17 cellular contexts compared by ENCODE assay signal in the genomic region with DNA sequence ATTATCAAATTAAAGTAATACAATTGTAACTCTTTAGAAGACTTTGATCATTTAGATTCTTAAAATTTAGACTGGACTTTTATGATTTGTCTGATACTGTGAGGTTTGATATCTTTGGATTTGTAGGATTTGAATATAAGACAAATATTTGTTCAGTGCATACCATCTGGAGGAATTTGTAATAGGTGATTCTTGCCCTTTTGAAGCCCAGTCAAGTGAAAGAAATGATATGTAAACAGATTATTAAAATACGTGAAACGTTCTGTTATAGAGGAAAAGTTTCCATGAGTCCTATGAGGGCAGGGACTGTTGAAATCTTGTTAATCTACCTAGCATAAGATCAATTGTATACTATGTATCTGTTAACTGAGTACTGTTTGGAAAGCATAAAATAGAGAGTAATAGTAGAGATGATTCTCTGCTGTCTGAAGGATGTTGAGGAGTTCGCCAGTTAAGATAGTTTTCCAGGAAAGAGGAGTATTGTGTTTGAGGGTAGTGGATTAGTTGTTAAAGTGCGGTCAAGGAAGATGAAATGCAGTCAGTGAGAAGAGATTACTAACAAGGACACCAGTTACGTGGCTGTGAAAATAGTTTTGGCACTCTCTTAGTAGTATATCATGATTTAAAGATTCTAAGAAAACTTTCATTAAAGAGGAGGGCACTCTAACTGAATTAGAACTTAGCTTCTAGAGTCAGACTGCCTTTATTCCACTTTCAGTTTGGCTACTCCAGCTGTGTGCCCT. TPM values are rescaled to one million over a fixed set of nuclear protein-coding genes. Genes with fewer than 3 reads are reported as not detected.
DNase-seq lines count a peak whose midpoint lies in the region; ATAC-seq and TF ChIP-seq lines count a peak whose summit lies in the region.
"Had no signal": no experiment of that assay in that cellular context is flagged by ENCODE, and none has a peak within 500 bp of the region (broad histone marks: within the 10 kb centered on the region; RNA-seq: fewer than 3 reads in every experiment).

No MANE protein-coding gene starts in this region.

- H3K27ac ChIP-seq in rectal smooth muscle tissue (ENCODE audit: low read depth, low read length) = peak overlapping the region; percentile 42
- H3K27ac ChIP-seq: colonic mucosa had no signal

- intact Hi-C loops in activated CD4-positive, alpha-beta memory T cell treated with anti-CD3 and anti-CD28 coated beads for 36 hours (cut with micrococcal nuclease) = no loop called here
- intact Hi-C loops in cardiac septum (cut with DNase I) = no loop called here

- no peaks in the 10 kb centered on the region for H3K27me3 Mint-ChIP-seq in activated CD4-positive, alpha-beta memory T cell treated with anti-CD3 and anti-CD28 coated beads for 36 hours
- no peaks in the 10 kb centered on the region for H3K27me3 Mint-ChIP-seq in activated CD4-positive, alpha-beta memory T cell treated with anti-CD3 and anti-CD28 coated beads, Interleukin-2, amount 10 ng/mL, durations not matched to agents 7 days and 5 days
- no peaks in the 10 kb centered on the region for H3K27me3 Mint-ChIP-seq in chondrocyte (ENCODE audit: low read depth)

- H3K9ac ChIP-seq in rectal smooth muscle tissue (ENCODE audit: low read length) = no peak overlapping the region

- no peak for DNase-seq in activated CD4-positive, alpha-beta memory T cell treated with anti-CD3 and anti-CD28 coated beads for 36 hours
- DNase-seq in activated CD4-positive, alpha-beta memory T cell treated with anti-CD3 and anti-CD28 coated beads, Interleukin-2, amount 10 ng/mL, durations not matched to agents 7 days and 5 days = no peak
- peak; percentile 12 for DNase-seq in NCI-H446 treated with DMSO at 0.1 percent for 48 hours (lab: John Stamatoyannopoulos, UW)
- DNase-seq in chondrocyte (ENCODE audit: low spot score) = no peak
- DNase-seq in cardiac septum (ENCODE audit: low spot score) = no peak
- DNase-seq: colonic mucosa, DMS 273 treated with DMSO at 0.1 percent for 48 hours, left ventricle myocardium superior, NCI-H2029 treated with DMSO at 0.1 percent for 48 hours, T1000 had no signal

- no peak for TF ChIP-seq CTCF in chondrocyte (IDR thresholded peaks at IDR 0.05)

- ATAC-seq in HG03108 (IDR thresholded peaks at IDR 0.05; ENCODE audit: unreplicated experiment) (no peak), HG02588 (IDR thresholded peaks at IDR 0.05; ENCODE audit: unreplicated experiment) (no peak)
- ATAC-seq: esophagus mucosa, HCT116, left ventricle myocardium superior, Right ventricle myocardium inferior had no signal

- H3K4me1 ChIP-seq in rectal smooth muscle tissue (ENCODE audit: control insufficient read depth, insufficient read depth, low read length) = peaks cover 5% of the 10 kb centered on the region

- H3K36me3 Mint-ChIP-seq in activated CD4-positive, alpha-beta memory T cell treated with anti-CD3 and anti-CD28 coated beads for 36 hours = peaks cover 44% of the 10 kb centered on the region
- peaks cover 67% of the 10 kb centered on the region for H3K36me3 Mint-ChIP-seq in activated CD4-positive, alpha-beta memory T cell treated with anti-CD3 and anti-CD28 coated beads, Interleukin-2, amount 10 ng/mL, durations not matched to agents 7 days and 5 days (ENCODE audit: low read depth)
- peaks cover 41% of the 10 kb centered on the region for H3K36me3 Mint-ChIP-seq in chondrocyte (ENCODE audit: low read depth)

- peaks cover 56% of the 10 kb centered on the region for H3K4me1 Mint-ChIP-seq in activated CD4-positive, alpha-beta memory T cell treated with anti-CD3 and anti-CD28 coated beads for 36 hours (ENCODE audit: low read depth)
- H3K4me1 Mint-ChIP-seq in activated CD4-positive, alpha-beta memory T cell treated with anti-CD3 and anti-CD28 coated beads, Interleukin-2, amount 10 ng/mL, durations not matched to agents 7 days and 5 days = peaks cover 33% of the 10 kb centered on the region
- H3K4me1 Mint-ChIP-seq in chondrocyte (ENCODE audit: low read depth) = peaks cover 42% of the 10 kb centered on the region
- H3K4me1 Mint-ChIP-seq: neural crest cell had no signal

- H3K36me3 ChIP-seq in rectal smooth muscle tissue (ENCODE audit: control insufficient read depth, insufficient read depth, low read length) = peaks cover 18% of the 10 kb centered on the region
- H3K36me3 ChIP-seq: colonic mucosa had no signal

- H3K4me3 Mint-ChIP-seq in activated CD4-positive, alpha-beta memory T cell treated with anti-CD3 and anti-CD28 coated beads for 36 hours = no peak overlapping the region
- H3K4me3 Mint-ChIP-seq in activated CD4-positive, alpha-beta memory T cell treated with anti-CD3 and anti-CD28 coated beads, Interleukin-2, amount 10 ng/mL, durations not matched to agents 7 days and 5 days = no peak overlapping the region
- H3K4me3 Mint-ChIP-seq in chondrocyte (ENCODE audit: unreplicated experiment) = no peak overlapping the region
- H3K4me3 Mint-ChIP-seq: neural crest cell had no signal

- no peaks in the 10 kb centered on the region for H3K9me3 Mint-ChIP-seq in activated CD4-positive, alpha-beta memory T cell treated with anti-CD3 and anti-CD28 coated beads for 36 hours
- H3K9me3 Mint-ChIP-seq in activated CD4-positive, alpha-beta memory T cell treated with anti-CD3 and anti-CD28 coated beads, Interleukin-2, amount 10 ng/mL, durations not matched to agents 7 days and 5 days = no peaks in the 10 kb centered on the region
- no peaks in the 10 kb centered on the region for H3K9me3 Mint-ChIP-seq in chondrocyte (ENCODE audit: low read depth)
- H3K9me3 Mint-ChIP-seq: neural crest cell had no signal

- CTCF ChIA-PET in activated CD4-positive, alpha-beta memory T cell treated with anti-CD3 and anti-CD28 coated beads for 36 hours (lab: Charles Lee) = interaction anchor here (1.0 to 2.2 kb wide), 3 partner anchors 12 to 275 kb away, joined by 3 to 9 read pairs (median 6); no protein-coding TSS in a partner anchor
- CTCF ChIA-PET in activated CD4-positive, alpha-beta memory T cell treated with anti-CD3 and anti-CD28 coated beads, Interleukin-2, amount 10 ng/mL, durations not matched to agents 7 days and 5 days (lab: Charles Lee) = interaction anchor here (0.7 to 2.6 kb wide), 3 partner anchors 13 to 83 kb away, joined by 3 to 14 read pairs (median 4); a partner anchor contains a TSS

- H3K27me3 ChIP-seq in rectal smooth muscle tissue (ENCODE audit: control insufficient read depth, insufficient read depth, low read length) = no peaks in the 10 kb centered on the region
- H3K27me3 ChIP-seq: colonic mucosa had no signal

- peak overlapping the region; percentile 21 for H3K27ac Mint-ChIP-seq in activated CD4-positive, alpha-beta memory T cell treated with anti-CD3 and anti-CD28 coated beads for 36 hours
- H3K27ac Mint-ChIP-seq in activated CD4-positive, alpha-beta memory T cell treated with anti-CD3 and anti-CD28 coated beads, Interleukin-2, amount 10 ng/mL, durations not matched to agents 7 days and 5 days = no peak overlapping the region
- peak overlapping the region; percentile 39 for H3K27ac Mint-ChIP-seq in chondrocyte (ENCODE audit: unreplicated experiment)

- no peak overlapping the region for H3K4me3 ChIP-seq in rectal smooth muscle tissue (ENCODE audit: low read length)
- H3K4me3 ChIP-seq: colonic mucosa had no signal

- POLR2A ChIA-PET in activated CD4-positive, alpha-beta memory T cell treated with anti-CD3 and anti-CD28 coated beads for 36 hours (lab: Charles Lee) = interaction anchor here (0.8 to 2.2 kb wide), 2 partner anchors 16 to 33 kb away, joined by 5 read pairs; a partner anchor contains a TSS
- POLR2A ChIA-PET in activated CD4-positive, alpha-beta memory T cell treated with anti-CD3 and anti-CD28 coated beads, Interleukin-2, amount 10 ng/mL, durations not matched to agents 7 days and 5 days (lab: Charles Lee) = interaction anchor here (1.2 to 1.8 kb wide), 3 partner anchors 13 to 112 kb away, joined by 3 to 6 read pairs (median 4); a partner anchor contains a TSS

RNA-seq across cellular contexts. Expression of a gene that starts 14.4 kb away (rescaled TPM):
- 100 to 1,000 TPM; 123 to 141 TPM for total RNA-seq in activated CD4-positive, alpha-beta memory T cell treated with anti-CD3 and anti-CD28 coated beads for 36 hours
- 100 to 1,000 TPM; 105 to 109 TPM for total RNA-seq in activated CD4-positive, alpha-beta memory T cell treated with anti-CD3 and anti-CD28 coated beads, Interleukin-2, amount 10 ng/mL, durations not matched to agents 7 days and 5 days
- total RNA-seq in chondrocyte (73.7 to 100 TPM (median 80.3 TPM) in 3 replicates), cardiac septum (42.0 TPM)

RNA-seq across cellular contexts. Expression of a gene that starts 32.9 kb away (rescaled TPM):
- total RNA-seq in activated CD4-positive, alpha-beta memory T cell treated with anti-CD3 and anti-CD28 coated beads for 36 hours = 10 to 100 TPM; 36.4 to 43.9 TPM
- total RNA-seq in activated CD4-positive, alpha-beta memory T cell treated with anti-CD3 and anti-CD28 coated beads, Interleukin-2, amount 10 ng/mL, durations not matched to agents 7 days and 5 days = 10 to 100 TPM; 24.8 to 30.2 TPM
- total RNA-seq in chondrocyte (22.2 to 26.4 TPM (median 25.0 TPM) in 3 replicates), cardiac septum (31.1 TPM)

RNA-seq across cellular contexts. Expression of a gene that starts 33.3 kb away (rescaled TPM):
- 10 to 100 TPM; 30.7 to 32.5 TPM for total RNA-seq in activated CD4-positive, alpha-beta memory T cell treated with anti-CD3 and anti-CD28 coated beads for 36 hours
- 10 to 100 TPM; 43.2 to 45.6 TPM for total RNA-seq in activated CD4-positive, alpha-beta memory T cell treated with anti-CD3 and anti-CD28 coated beads, Interleukin-2, amount 10 ng/mL, durations not matched to agents 7 days and 5 days
- total RNA-seq in chondrocyte (64.4 to 73.3 TPM (median 65.9 TPM) in 3 replicates), cardiac septum (51.4 TPM)
